In the genomic region with DNA sequence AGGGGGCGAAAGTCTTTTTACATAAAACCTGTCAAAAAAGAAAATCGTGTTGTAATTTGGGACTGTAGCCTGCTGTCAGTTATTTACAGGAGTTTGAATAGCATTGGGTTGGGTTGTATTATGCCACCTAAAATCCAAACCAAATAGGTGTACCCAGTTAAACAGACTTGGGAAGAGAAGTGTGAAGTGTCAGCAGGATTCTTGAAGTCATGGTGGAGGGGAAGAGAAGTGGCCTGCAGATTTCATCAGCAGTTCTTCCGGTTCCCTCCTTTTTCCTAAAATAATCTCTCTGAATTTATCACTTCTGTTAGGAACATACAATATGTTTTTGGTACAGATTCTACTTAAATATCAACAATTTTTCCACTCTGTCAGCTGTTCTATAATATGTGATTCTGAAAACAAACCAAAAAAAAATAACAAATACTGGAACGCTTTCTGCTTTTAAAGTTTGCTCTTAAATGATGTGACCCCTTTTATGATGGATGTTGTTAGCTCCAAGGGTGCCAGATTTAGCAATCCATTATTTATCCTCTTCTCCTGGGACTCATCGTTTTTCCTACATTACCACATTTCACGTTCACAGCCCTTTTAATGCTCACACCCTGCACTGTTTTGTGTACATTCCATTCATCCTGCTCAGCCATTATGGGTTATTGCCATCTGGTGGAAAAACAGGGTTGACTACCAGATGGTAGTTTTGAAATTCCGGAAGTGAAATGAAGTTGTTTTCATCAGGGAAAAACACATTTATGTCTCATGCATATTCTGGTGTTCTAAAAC, we compare ENCODE assay signal across 9 cellular contexts. TPM values are rescaled to one million over a fixed set of nuclear protein-coding genes. Genes with fewer than 3 reads are reported as not detected.
DNase-seq lines count a peak whose midpoint lies in the region; ATAC-seq and TF ChIP-seq lines count a peak whose summit lies in the region.
"Had no signal": no experiment of that assay in that cellular context is flagged by ENCODE, and none has a peak within 500 bp of the region (broad histone marks: within the 10 kb centered on the region; RNA-seq: fewer than 3 reads in every experiment).

No MANE protein-coding gene starts in this region.

- CTCF ChIA-PET in IMR-90 (lab: Yijun Ruan, JAX), result interaction anchor here (0.7 kb wide), 1 partner anchor 1260 kb away, joined by 6 read pairs; no protein-coding TSS in a partner anchor

- dilution Hi-C loops in IMR-90 (cut with HindIII; ENCODE audit: low sequenced_read_pairs, unreplicated experiment), result no loop called here

- BruUV-seq in IMR-90 (replicated peaks; lab: Mats Ljungman, UMichigan), result no TSS peak

- no peak overlapping the region for H2AK9ac ChIP-seq in IMR-90 (replicated peaks; ENCODE audit: low read depth, low read length, poor library complexity)

- H3K14ac ChIP-seq in IMR-90 (replicated peaks; ENCODE audit: low read depth, low read length), result peak overlapping the region; percentile 54; the same call in 1 of the 2 replicates

- no peaks in the 10 kb centered on the region for H3K9me3 ChIP-seq in IMR-90 (ENCODE audit: control insufficient read depth, insufficient read depth, low read length)
- H3K9me3 ChIP-seq in cardiac muscle cell (ENCODE audit: low read depth), result no peaks in the 10 kb centered on the region
- H3K9me3 ChIP-seq in skeletal muscle satellite cell (replicated peaks; ENCODE audit: low read length), result no peaks in the 10 kb centered on the region

- no peak overlapping the region for H3K56ac ChIP-seq in IMR-90 (ENCODE audit: extremely low read depth, insufficient read depth, low read length)

- intact Hi-C loops in IMR-90 (cut with micrococcal nuclease), result no loop called here

- no peaks in the 10 kb centered on the region for H3K9me3 Mint-ChIP-seq in immature natural killer cell

- peaks cover 8% of the 10 kb centered on the region for H3K9me1 ChIP-seq in IMR-90 (ENCODE audit: insufficient read depth, low read length)

- H3K4me2 ChIP-seq in IMR-90 (ENCODE audit: low read depth, low read length), result peak overlapping the region; percentile 47
- peak overlapping the region; percentile 69 for H3K4me2 ChIP-seq in skeletal muscle satellite cell (ENCODE audit: low read length)

- H3K4me3 Mint-ChIP-seq in immature natural killer cell, result no peak overlapping the region
- H3K4me3 Mint-ChIP-seq: activated naive CD8-positive, alpha-beta T cell had no signal

- H3K4me1 ChIP-seq in ACC112 (ENCODE audit: control insufficient read depth, insufficient read depth, low read length, unreplicated experiment) (peaks cover 33% of the 10 kb centered on the region), IMR-90 (ENCODE audit: control insufficient read depth, insufficient read depth, low read length) (peaks cover 7% of the 10 kb centered on the region), cardiac muscle cell (ENCODE audit: low read depth) (no peaks in the 10 kb centered on the region), skeletal muscle satellite cell (ENCODE audit: control insufficient read depth, insufficient read depth, low read length) (peaks cover 30% of the 10 kb centered on the region)

- H3K4me1 Mint-ChIP-seq in immature natural killer cell, result peaks cover 7 to 11% of the 10 kb centered on the region in 2 donors

- H3K36me3 Mint-ChIP-seq in immature natural killer cell, result no peaks in the 10 kb centered on the region
- H3K36me3 Mint-ChIP-seq: activated naive CD8-positive, alpha-beta T cell had no signal

- H3K79me1 ChIP-seq in IMR-90 (ENCODE audit: low read depth in 1 of 2, low read length in 2 of 2), result no peaks in the 10 kb centered on the region; a peak in 1 of 4 replicates

- H3K27ac Mint-ChIP-seq in immature natural killer cell, result no peak overlapping the region
- H3K27ac Mint-ChIP-seq: activated naive CD8-positive, alpha-beta T cell had no signal

- H2BK5ac ChIP-seq in IMR-90 (ENCODE audit: low read depth, low read length, poor library complexity, severe bottlenecking), result peak overlapping the region; percentile 59

- no peak for TF ChIP-seq POLR2A in IMR-90 (IDR thresholded peaks at IDR 0.05; ENCODE audit: low read depth, low read length)

- H4K8ac ChIP-seq in IMR-90 (ENCODE audit: low read depth in 2 of 2, low read length in 2 of 2), result peak overlapping the region in 1 of 2 experiments; percentile 77; a peak in 2 of 4 replicates

- POLR2A ChIA-PET in IMR-90 (lab: Charles Lee; ENCODE audit: unreplicated experiment), result no interaction called here

- TF ChIP-seq RAD21 in IMR-90 (IDR thresholded peaks at IDR 0.05; ENCODE audit: low read length), result peak; percentile 65

- 0% methylated on average over 1 of the region's 7 CpGs; no CpG with 5 or more reads in 1 of the 2 experiments for WGBS in IMR-90 (ENCODE audit: extremely low coverage in 2 of 2, insufficient read length in 1 of 2), 2 experiments

- no peak overlapping the region for H3K9ac ChIP-seq in IMR-90 (ENCODE audit: low read depth, low read length)
- peak overlapping the region; percentile 60 for H3K9ac ChIP-seq in skeletal muscle satellite cell (ENCODE audit: low read depth, low read length)

- peak; percentile 89 for ATAC-seq in IMR-90 (ENCODE audit: low read depth)
- ATAC-seq in HG03432 (IDR thresholded peaks at IDR 0.05; ENCODE audit: unreplicated experiment), result no peak
- no peak for ATAC-seq in GM18498 (IDR thresholded peaks at IDR 0.05; ENCODE audit: unreplicated experiment)

- H3K4me3 ChIP-seq in ACC112 (ENCODE audit: low read depth, low read length) (peak overlapping the region; percentile 47), IMR-90 (ENCODE audit: insufficient read depth, low read depth, low read length) (no peak overlapping the region), cardiac muscle cell (no peak overlapping the region), skeletal muscle satellite cell (ENCODE audit: low read length) (peak overlapping the region; percentile 28)

- in situ Hi-C loops in IMR-90 (cut with MboI; ENCODE audit: low sequenced_read_pairs), result no loop called here

- H2BK120ac ChIP-seq in IMR-90 (ENCODE audit: low read depth, low read length), result peak overlapping the region; percentile 53; the same call in 1 of the 2 replicates

- peak overlapping the region; percentile 66 for H3K27ac ChIP-seq in ACC112 (ENCODE audit: low read depth, low read length)
- H3K27ac ChIP-seq in IMR-90 (ENCODE audit: insufficient read depth, low read length), result no peak overlapping the region
- H3K27ac ChIP-seq in cardiac muscle cell, result no peak overlapping the region

- no peaks in the 10 kb centered on the region for H3K27me3 Mint-ChIP-seq in immature natural killer cell (ENCODE audit: low read depth in 3 of 3)
- H3K27me3 Mint-ChIP-seq: activated naive CD8-positive, alpha-beta T cell had no signal

- TF ChIP-seq CTCF in IMR-90 (conservative IDR thresholded peaks at IDR 0.05; ENCODE audit: low read depth, low read length) (peak; percentile 53), cardiac muscle cell (IDR thresholded peaks at IDR 0.05; ENCODE audit: low read depth, low read length) (peak; percentile 54)

- H3K36me3 ChIP-seq in ACC112 (ENCODE audit: insufficient read depth, low read length), result no peaks in the 10 kb centered on the region
- H3K36me3 ChIP-seq in IMR-90 (ENCODE audit: control insufficient read depth, insufficient read depth, low read length), result no peaks in the 10 kb centered on the region
- H3K36me3 ChIP-seq in cardiac muscle cell, result no peaks in the 10 kb centered on the region
- no peaks in the 10 kb centered on the region for H3K36me3 ChIP-seq in skeletal muscle satellite cell (ENCODE audit: insufficient read depth, low read length)

- no peak overlapping the region; the same call in 2 of the 3 replicates for H2BK15ac ChIP-seq in IMR-90 (ENCODE audit: low read depth, low read length)

- H4K5ac ChIP-seq in IMR-90 (ENCODE audit: low read depth, low read length), result no peak overlapping the region

- H3K23ac ChIP-seq in IMR-90 (ENCODE audit: low read depth, low read length), result no peak overlapping the region

- H2BK20ac ChIP-seq in IMR-90 (ENCODE audit: low read depth, low read length), result 0 out of 2 replicates have a peak overlapping the region, but pooled peaks have one; percentile 57

- H3K79me2 ChIP-seq in ACC112 (ENCODE audit: control insufficient read depth, insufficient read depth, low read length, unreplicated experiment), result no peaks in the 10 kb centered on the region

- DNase-seq in IMR-90 (peak; percentile 95), SW480 (ENCODE audit: low spot score) (peak; percentile 74), cardiac muscle cell (ENCODE audit: low read depth in 1 of 2, low spot score in 1 of 2) (peak in 1 of 2 donors; percentile 94), immature natural killer cell (no peak)

- H2AFZ ChIP-seq in ACC112 (ENCODE audit: low read length, unreplicated experiment) (peak overlapping the region; percentile 89), IMR-90 (replicated peaks; ENCODE audit: low read length, poor library complexity) (no peak overlapping the region)

- peak overlapping the region; percentile 27; the same call in 1 of the 2 replicates for H3K18ac ChIP-seq in IMR-90 (ENCODE audit: low read depth, low read length)

- H3K27me3 ChIP-seq in ACC112 (ENCODE audit: insufficient read depth, low read length) (no peaks in the 10 kb centered on the region), IMR-90 (ENCODE audit: control insufficient read depth, insufficient read depth, low read length) (no peaks in the 10 kb centered on the region), cardiac muscle cell (no peaks in the 10 kb centered on the region), skeletal muscle satellite cell (ENCODE audit: control insufficient read depth, insufficient read depth, low read length) (no peaks in the 10 kb centered on the region)

- no peaks in the 10 kb centered on the region for H4K20me1 ChIP-seq in IMR-90 (ENCODE audit: insufficient read depth, low read length)

- H2AK5ac ChIP-seq in IMR-90 (ENCODE audit: low read depth, low read length), result no peak overlapping the region

- H3K4ac ChIP-seq in IMR-90 (ENCODE audit: low read depth, low read length), result 0 out of 2 replicates have a peak overlapping the region, but pooled peaks have one; percentile 1

- H4K91ac ChIP-seq in IMR-90 (ENCODE audit: insufficient read depth, low read depth, low read length), result no peak overlapping the region

TF ChIP-seq in IMR-90, 13 proteins besides CTCF, POLR2A, EP300 and RAD21 (continues in another document):
- TF ChIP-seq SMC3 (IDR thresholded peaks at IDR 0.05; ENCODE audit: low read depth, low read length) (peak; percentile 58), RFX5 (IDR thresholded peaks at IDR 0.05; ENCODE audit: low read depth, low read length) (no peak), CHD1 (IDR thresholded peaks at IDR 0.05; ENCODE audit: low read depth, low read length) (no peak)

RNA-seq across cellular contexts. Expression of a gene that starts 18.7 kb away (rescaled TPM):
- total RNA-seq in IMR-90 (2012; rRNA removed) (28.5 and 42.2 TPM in 2 replicates), cardiac muscle cell (25.2 and 29.1 TPM in 2 replicates)
- polyA plus RNA-seq in IMR-90 (2012; rRNA removed) (8.3 and 9.0 TPM in 2 replicates), cardiac muscle cell (12.7 and 18.7 TPM in 2 replicates), immature natural killer cell (10 to 100 TPM in 1 of 3 donors, 1 to 10 TPM in 2; 6.2 to 11.8 (median 8.1) TPM)
- polyA plus RNA-seq in IMR-90 (2012; cell fraction: cytosol; rRNA removed), result 1.2 and 3.0 TPM in 2 replicates
- polyA plus RNA-seq in IMR-90 (2012; cell fraction: nucleus; rRNA removed; ENCODE audit: low replicate concordance), result 1.6 and 18.4 TPM in 2 replicates
- 31.2 and 38.0 TPM in 2 replicates for total RNA-seq in skeletal muscle satellite cell (2012; rRNA removed)

Comparison
In these comparisons a context has a peak if more than half of its experiments do, and no peak if none do; other contexts are left out.
1. H3K4me3 ChIP-seq: peak in ACC112 (single experiment) and skeletal muscle satellite cell (single experiment); none in IMR-90 (single experiment) and cardiac muscle cell (single experiment).
2. DNase-seq: peak in IMR-90 (single experiment) and SW480 (single experiment); none in immature natural killer cell (0 of 3).